Comparison of ENCODE assay signal across 33 cellular contexts in the genomic region with DNA sequence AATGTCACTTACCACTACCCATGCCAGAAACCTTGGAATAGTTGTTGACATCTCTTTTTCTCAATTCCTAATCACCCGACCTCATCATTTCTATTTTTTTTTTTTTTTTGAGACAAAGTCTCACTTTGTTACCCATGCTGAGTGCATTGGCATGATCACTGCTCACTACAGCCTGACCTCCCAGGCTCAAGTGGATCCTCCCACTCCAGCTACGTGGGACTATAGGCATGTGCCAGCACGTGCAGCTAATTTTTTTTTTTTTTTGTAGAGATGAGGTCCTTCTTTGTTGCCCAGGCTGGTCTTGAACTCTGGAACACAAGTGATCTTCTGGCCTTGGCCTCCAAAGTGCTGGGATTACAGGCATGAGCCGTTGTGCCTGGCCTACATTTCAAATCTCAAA. TPM values are rescaled to one million over a fixed set of nuclear protein-coding genes. Genes with fewer than 3 reads are reported as not detected.
"Had no signal": no experiment of that assay in that cellular context is flagged by ENCODE, and none has a peak within 500 bp of the region (broad histone marks: within the 10 kb centered on the region; RNA-seq: fewer than 3 reads in every experiment).

No MANE protein-coding gene starts in this region.

- H3K27me3 ChIP-seq: esophagus muscularis mucosa, foreskin keratinocyte, heart right ventricle, left lung, right atrium auricular region had no signal

- H3K4me1 Mint-ChIP-seq: mesothelial cell of epicardium had no signal

- H3K27ac Mint-ChIP-seq: mesothelial cell of epicardium; stimulated activated effector memory CD8-positive, alpha-beta T cell treated with anti-CD3 and anti-CD28 coated beads, Interleukin-12 subunit alpha, Interleukin-12 subunit beta, amount 100 ng/mL, for 72 hours; stimulated activated naive CD8-positive, alpha-beta T cell treated with anti-CD3 and anti-CD28 coated beads, Interleukin-15, Interleukin-2, amounts not matched to agents 100 ng/mL and 50 ng/mL, for 24 hours; type B pancreatic cell had no signal

- H3K9me3 Mint-ChIP-seq: stimulated activated effector memory CD8-positive, alpha-beta T cell treated with anti-CD3 and anti-CD28 coated beads, Interleukin-12 subunit alpha, Interleukin-12 subunit beta, amount 100 ng/mL, for 72 hours; stimulated activated naive CD8-positive, alpha-beta T cell treated with anti-CD3 and anti-CD28 coated beads, Interleukin-15, Interleukin-2, amounts not matched to agents 100 ng/mL and 50 ng/mL, for 24 hours; type B pancreatic cell had no signal

- H3K4me3 Mint-ChIP-seq: mesothelial cell of epicardium; neural crest cell; stimulated activated effector memory CD8-positive, alpha-beta T cell treated with anti-CD3 and anti-CD28 coated beads, Interleukin-12 subunit alpha, Interleukin-12 subunit beta, amount 100 ng/mL, for 72 hours; stimulated activated naive CD8-positive, alpha-beta T cell treated with anti-CD3 and anti-CD28 coated beads, Interleukin-15, Interleukin-2, amounts not matched to agents 100 ng/mL and 50 ng/mL, for 24 hours; type B pancreatic cell had no signal

- H3K4me1 ChIP-seq: foreskin keratinocyte, parathyroid adenoma, prostate gland had no signal

- H3K4me3 ChIP-seq: coronary artery, esophagus muscularis mucosa, heart right ventricle, left lung, prostate gland, right atrium auricular region had no signal

- H2AFZ ChIP-seq: parathyroid adenoma had no signal

- ATAC-seq: foreskin keratinocyte; heart right ventricle; left cardiac atrium; left lung; naive thymus-derived CD4-positive, alpha-beta T cell; sciatic nerve; stimulated activated effector memory CD8-positive, alpha-beta T cell treated with anti-CD3 and anti-CD28 coated beads, Interleukin-12 subunit alpha, Interleukin-12 subunit beta, amount 100 ng/mL, for 72 hours had no signal

- H3K27me3 Mint-ChIP-seq: naive thymus-derived CD4-positive, alpha-beta T cell; stimulated activated naive CD8-positive, alpha-beta T cell treated with anti-CD3 and anti-CD28 coated beads, Interleukin-15, Interleukin-2, amounts not matched to agents 100 ng/mL and 50 ng/mL, for 24 hours; type B pancreatic cell had no signal

- DNase-seq: dermis blood vessel endothelial cell; effector memory CD4-positive, alpha-beta T cell; foreskin keratinocyte; glutamatergic neuron; heart right ventricle; hippocampal formation; left cardiac atrium; left lung; mesenchymal stem cell; naive thymus-derived CD4-positive, alpha-beta T cell; stimulated activated CD4-positive, alpha-beta T cell treated with anti-CD3 and anti-CD28 coated beads, Interleukin-2, amount 100 ng/mL, for 24 hours; stimulated activated CD4-positive, alpha-beta T cell treated with anti-CD3 and anti-CD28 coated beads, Interleukin-4, amount 100 ng/mL, for 24 hours had no signal

- H3K9ac ChIP-seq: parathyroid adenoma had no signal

- H3K27ac ChIP-seq: coronary artery, esophagus muscularis mucosa, foreskin keratinocyte, heart right ventricle, left lung, parathyroid adenoma, prostate gland, right atrium auricular region had no signal

RNA-seq across cellular contexts. Expression of gene DUSP21, which starts 41.1 kb away (rescaled TPM):
- total RNA-seq: dermis blood vessel endothelial cell; endothelial cell of umbilical vein; epithelial cell of proximal tubule; esophagus muscularis mucosa; fibroblast of lung; foreskin keratinocyte; heart right ventricle; kidney epithelial cell; left cardiac atrium; left lung; lower leg skin; lung microvascular endothelial cell; mesothelial cell of epicardium; mucosa of gallbladder; naive thymus-derived CD4-positive, alpha-beta T cell; neural crest cell; osteoblast; right atrium auricular region; sciatic nerve; urinary bladder had no signal
- polyA plus RNA-seq: endothelial cell of umbilical vein; fibroblast of lung; foreskin keratinocyte; heart right ventricle; naive thymus-derived CD4-positive, alpha-beta T cell; thymus; urinary bladder had no signal
